8 cellular contexts compared by ENCODE assay signal in the genomic region with DNA sequence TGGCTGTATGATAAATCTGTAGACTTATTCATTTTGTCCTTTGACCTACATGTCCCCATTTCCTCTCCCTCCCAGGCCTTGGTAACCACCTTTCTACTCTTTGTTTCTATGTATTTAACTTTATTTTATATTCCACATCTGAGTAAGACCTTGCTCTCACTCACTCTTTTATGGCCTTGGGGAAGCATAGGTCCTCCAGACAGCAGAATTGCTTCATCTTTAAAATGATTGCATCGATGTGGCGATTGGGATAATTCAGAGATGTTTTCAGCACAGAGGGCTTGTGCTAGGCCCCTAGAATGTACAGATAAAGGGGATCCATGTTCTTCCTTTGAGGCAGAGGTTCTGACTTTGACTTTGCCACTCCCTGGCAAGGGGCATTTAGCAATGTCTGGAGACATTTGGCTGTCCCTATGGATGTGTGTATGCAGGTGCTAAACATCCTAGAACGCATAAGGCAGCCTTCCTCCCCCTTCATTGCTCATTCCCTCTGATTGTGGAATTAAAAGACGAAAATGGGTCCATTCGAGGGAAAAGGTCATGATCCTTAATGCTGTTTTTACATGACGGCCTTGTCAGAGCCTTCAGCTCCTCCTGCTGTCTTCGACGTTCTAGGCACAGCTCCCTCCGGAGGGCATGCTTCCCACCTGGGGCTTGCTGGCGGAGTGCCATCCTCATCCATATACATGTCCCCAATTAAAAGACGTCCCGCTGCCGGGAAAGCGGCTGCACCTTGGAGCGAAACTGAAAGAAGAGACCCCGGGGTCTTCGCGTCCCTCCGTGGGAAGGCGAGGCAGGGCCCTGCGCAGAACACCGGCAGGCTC. TPM values are rescaled to one million over a fixed set of nuclear protein-coding genes. Genes with fewer than 3 reads are reported as not detected.
DNase-seq lines count a peak whose midpoint lies in the region; ATAC-seq and TF ChIP-seq lines count a peak whose summit lies in the region.

No MANE protein-coding gene starts in this region.

- H3K4me1 Mint-ChIP-seq in glutamatergic neuron (ENCODE audit: low read depth, unreplicated experiment), result peaks cover 30% of the 10 kb centered on the region

- DNase-seq in HEK293T (ENCODE audit: extremely low spot score) (peak; percentile 10), RWPE2 (ENCODE audit: low spot score) (no peak), glutamatergic neuron (peak; percentile 56)
- no peak for DNase-seq in stimulated activated CD4-positive, alpha-beta T cell treated with anti-CD3 and anti-CD28 coated beads, Interleukin-2, amount 100 ng/mL, for 48 hours

- H3K9ac ChIP-seq in skeletal muscle tissue (ENCODE audit: low read depth in 1 of 3, low read length in 3 of 3), result peak overlapping the region; percentile 56 to 72 (median 61)

- peak overlapping the region; percentile 25 for H3K27ac Mint-ChIP-seq in glutamatergic neuron (ENCODE audit: unreplicated experiment)

- peaks cover 22% of the 10 kb centered on the region for H3K4me1 ChIP-seq in RWPE2 (ENCODE audit: insufficient read depth, poor library complexity, severe bottlenecking)
- peaks cover 7 to 10% (median 7%) of the 10 kb centered on the region in 3 donors for H3K4me1 ChIP-seq in skeletal muscle tissue (ENCODE audit: control insufficient read depth in 3 of 3, insufficient read depth in 3 of 3, low read length in 3 of 3)

- no peak for ATAC-seq in RWPE2 (ENCODE audit: low read depth)
- no peak for ATAC-seq in GM18502 (IDR thresholded peaks at IDR 0.05; ENCODE audit: poor library complexity, unreplicated experiment)
- ATAC-seq in GM18498 (IDR thresholded peaks at IDR 0.05; ENCODE audit: unreplicated experiment), result no peak
- no peak for ATAC-seq in HG03025 (IDR thresholded peaks at IDR 0.05; ENCODE audit: low FRiP score, unreplicated experiment)

- CTCF ChIA-PET in HEK293T (lab: Yijun Ruan, JAX), result interaction anchor here (0.6 kb wide), 2 partner anchors 9 to 1792 kb away, joined by 3 to 4 read pairs; no protein-coding TSS in a partner anchor

- TF ChIP-seq CTCF in RWPE2 (IDR thresholded peaks at IDR 0.05; ENCODE audit: poor library complexity, severe bottlenecking) (no peak), glutamatergic neuron (IDR thresholded peaks at IDR 0.05; ENCODE audit: partially characterized antibody, unreplicated experiment) (no peak)

- POLR2A ChIA-PET in HEK293T (lab: Yijun Ruan, JAX), result no interaction called here

- H3K27ac ChIP-seq in RWPE2 (ENCODE audit: poor library complexity, severe bottlenecking) (peak overlapping the region; percentile 89), skeletal muscle tissue (ENCODE audit: low read depth, low read length) (no peak overlapping the region)

- H3K4me3 ChIP-seq in RWPE2 (ENCODE audit: severe bottlenecking) (peak overlapping the region; percentile 28), skeletal muscle tissue (ENCODE audit: low read length in 3 of 3) (peak overlapping the region; percentile 66 to 72 (median 71))

- no peaks in the 10 kb centered on the region for H3K27me3 ChIP-seq in RWPE2 (ENCODE audit: insufficient read depth, poor library complexity, severe bottlenecking)
- peaks cover 10 to 16% (median 11%) of the 10 kb centered on the region in 3 donors for H3K27me3 ChIP-seq in skeletal muscle tissue (ENCODE audit: control insufficient read depth in 3 of 3, insufficient read depth in 3 of 3, low read length in 3 of 3)

- peak overlapping the region; percentile 78 for H3K4me3 Mint-ChIP-seq in glutamatergic neuron (ENCODE audit: unreplicated experiment)

- peaks cover 4% of the 10 kb centered on the region for H3K27me3 Mint-ChIP-seq in glutamatergic neuron (ENCODE audit: unreplicated experiment)

- H3K36me3 ChIP-seq in RWPE2 (ENCODE audit: low read depth) (no peaks in the 10 kb centered on the region), skeletal muscle tissue (ENCODE audit: control insufficient read depth in 3 of 3, insufficient read depth in 3 of 3, low read length in 3 of 3) (no peaks in the 10 kb centered on the region)

- no peaks in the 10 kb centered on the region for H3K36me3 Mint-ChIP-seq in glutamatergic neuron (ENCODE audit: unreplicated experiment)

- H3K9me3 ChIP-seq in RWPE2 (ENCODE audit: severe bottlenecking) (no peaks in the 10 kb centered on the region), skeletal muscle tissue (ENCODE audit: control insufficient read depth in 3 of 3, low read length in 3 of 3) (no peaks in the 10 kb centered on the region)

- peaks cover 7% of the 10 kb centered on the region for H3K9me3 Mint-ChIP-seq in glutamatergic neuron (ENCODE audit: unreplicated experiment)

TF ChIP-seq in HEK293T, 16 proteins besides CTCF, POLR2A, EP300 and RAD21:
- TF ChIP-seq L3MBTL2 (conservative IDR thresholded peaks at IDR 0.05) (peak; percentile 51), FOXM1 (IDR thresholded peaks at IDR 0.05; ENCODE audit: borderline replicate concordance) (no peak), ARNT (IDR thresholded peaks at IDR 0.05) (no peak), LEF1 (IDR thresholded peaks at IDR 0.05; ENCODE audit: borderline replicate concordance) (no peak), SUZ12 (IDR thresholded peaks at IDR 0.05) (no peak)

RNA-seq across cellular contexts. Expression of a gene that starts 1.1 kb away (rescaled TPM):
- total RNA-seq in glutamatergic neuron (ENCODE audit: unreplicated experiment), result 1.0 TPM
- total RNA-seq in skeletal muscle tissue, result 1.6 TPM

Comparison
In these comparisons a context has a peak if more than half of its experiments do, and no peak if none do; other contexts are left out.
1. DNase-seq: peak in HEK293T (single experiment) and glutamatergic neuron (single experiment); none in RWPE2 (single experiment) and stimulated activated CD4-positive, alpha-beta T cell treated with anti-CD3 and anti-CD28 coated beads, Interleukin-2, amount 100 ng/mL, for 48 hours (0 of 2).